Comparison of ENCODE assay signal across 18 cellular contexts in the genomic region with DNA sequence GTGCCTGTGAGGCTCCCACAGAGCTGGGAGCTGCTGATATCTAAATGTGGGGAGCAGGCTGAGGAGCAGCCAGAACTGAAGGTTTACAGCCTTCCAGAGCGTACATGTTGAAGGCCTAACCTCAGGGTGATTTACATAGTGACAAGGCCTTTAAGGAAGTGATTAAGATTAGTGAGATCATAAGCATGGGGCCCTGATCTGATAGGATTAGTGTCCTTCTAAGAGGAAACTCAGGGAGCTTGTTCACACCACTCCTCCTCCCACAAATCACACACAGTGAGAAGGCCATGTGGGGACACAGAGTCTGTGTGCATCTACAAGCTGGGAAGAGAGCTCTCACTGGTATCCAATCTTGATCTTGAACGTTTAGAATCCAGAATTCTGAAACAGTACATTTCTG.
A peak's percentile ranks its signal among the peaks of the same experiment; 100 is the strongest.
DNase-seq lines count a peak whose midpoint lies in the region; ATAC-seq, FAIRE-seq and TF ChIP-seq lines count a peak whose summit lies in the region.
"Had no signal": no experiment of that assay in that cellular context is flagged by ENCODE, and none has a peak within 500 bp of the region (broad histone marks: within the 10 kb centered on the region; RNA-seq: fewer than 3 reads in every experiment).

No MANE protein-coding gene starts in this region.

- DNase-seq in GM23338 (ENCODE audit: low spot score) = no peak
- DNase-seq in MV-4-11 (lab: John Stamatoyannopoulos, UW) = peak; percentile 26
- no peak for DNase-seq in PC-9
- DNase-seq in K562 (ENCODE audit: extremely low read depth in 1 of 4, low spot score in 3 of 4) = peak in 2 of 4 experiments; percentile 13 to 36
- no peak for DNase-seq in G401 (ENCODE audit: low spot score)
- no peak for DNase-seq in H7
- DNase-seq in NCI-H446 treated with DMSO at 0.1 percent for 48 hours (lab: John Stamatoyannopoulos, UW) = no peak
- DNase-seq in NCI-H1436 treated with DMSO at 0.1 percent for 48 hours (lab: John Stamatoyannopoulos, UW) = no peak
- DNase-seq: C1 segment of cervical spinal cord; Calu3; CD4-positive, alpha-beta T cell; DMS 273 treated with DMSO at 0.1 percent for 48 hours; HCEC 1CT; HFFc6 had no signal

- H3K4me3 ChIP-seq in GM23338 = no peak overlapping the region
- H3K4me3 ChIP-seq in PC-9 = no peak overlapping the region
- no peak overlapping the region for H3K4me3 ChIP-seq in K562
- no peak overlapping the region for H3K4me3 ChIP-seq in H7 (ENCODE audit: insufficient read depth, low read depth, low read length)
- H3K4me3 ChIP-seq: GM12878 had no signal

- H3K27me3 ChIP-seq in GM23338 (ENCODE audit: insufficient read depth) (no peaks in the 10 kb centered on the region), PC-9 (ENCODE audit: insufficient read depth, low read depth) (no peaks in the 10 kb centered on the region), K562 (ENCODE audit: control insufficient read depth in 2 of 2, insufficient read depth in 2 of 2, low read length in 2 of 2) (no peaks in the 10 kb centered on the region), H7 (ENCODE audit: control insufficient read depth, insufficient read depth, low read length) (no peaks in the 10 kb centered on the region)

- TF ChIP-seq RAD21 in K562 (CRISPR knock-in tag; conservative IDR thresholded peaks at IDR 0.05 in 1 of 2, IDR thresholded peaks at IDR 0.05 in 1 of 2) = no peak

- H3K9me2 ChIP-seq in GM23338 (ENCODE audit: insufficient read depth) = no peaks in the 10 kb centered on the region
- H3K9me2 ChIP-seq in PC-9 (ENCODE audit: insufficient read depth) = no peaks in the 10 kb centered on the region

- CTCF ChIA-PET in PC-9 (lab: Charles Lee) = no interaction called here
- CTCF ChIA-PET in K562 (lab: Yijun Ruan, JAX; ENCODE audit: low intra/inter-chr PET ratio) = no interaction called here

- no peaks in the 10 kb centered on the region for H3K79me2 ChIP-seq in GM23338 (replicated peaks; ENCODE audit: insufficient read depth)
- no peaks in the 10 kb centered on the region for H3K79me2 ChIP-seq in PC-9 (ENCODE audit: low read depth)
- no peaks in the 10 kb centered on the region for H3K79me2 ChIP-seq in K562 (ENCODE audit: control insufficient read depth, insufficient read depth, low read length)

- FAIRE-seq in K562 (lab: Jason Lieb, UNC) = no peak
- FAIRE-seq: GM12878, GM18507, H1 had no signal

- H3K9ac ChIP-seq in K562 (ENCODE audit: insufficient read depth in 1 of 2, low read depth in 2 of 2, low read length in 2 of 2) = no peak overlapping the region

- H3K4me2 ChIP-seq in GM23338 (no peak overlapping the region), PC-9 (no peak overlapping the region), K562 (ENCODE audit: insufficient read depth, low read length) (no peak overlapping the region)

- H3K9me3 Mint-ChIP-seq in GM23338 = peaks cover 7% of the 10 kb centered on the region
- H3K9me3 Mint-ChIP-seq: HFFc6 had no signal

- no peaks in the 10 kb centered on the region for H3K36me3 Mint-ChIP-seq in GM23338 (ENCODE audit: low read depth)

- in situ Hi-C loops in K562 (cut with MboI) = no loop called here
- in situ Hi-C loops in G401 (cut with HindIII; ENCODE audit: low sequenced_read_pairs) = no loop called here

- H3K4me1 Mint-ChIP-seq in GM23338 = no peaks in the 10 kb centered on the region
- H3K4me1 Mint-ChIP-seq: B cell had no signal

- no peaks in the 10 kb centered on the region for H3K36me3 ChIP-seq in GM23338 (ENCODE audit: insufficient read depth)
- H3K36me3 ChIP-seq in PC-9 (ENCODE audit: low read depth) = no peaks in the 10 kb centered on the region
- no peaks in the 10 kb centered on the region for H3K36me3 ChIP-seq in K562 (ENCODE audit: control insufficient read depth, insufficient read depth, low read length)
- H3K36me3 ChIP-seq in H7 (replicated peaks; ENCODE audit: control insufficient read depth, insufficient read depth, low read length) = no peaks in the 10 kb centered on the region

- no TSS peak for BruUV-seq in PC-9 (replicated peaks; lab: Mats Ljungman, UMichigan)
- BruUV-seq in K562 (replicated peaks; lab: Mats Ljungman, UMichigan) = no TSS peak

- intact Hi-C loops in PC-9 (cut with micrococcal nuclease; ENCODE audit: unreplicated experiment) (no loop called here), K562 (cut with micrococcal nuclease) (no loop called here)

- H3K27me3 Mint-ChIP-seq in GM23338 (ENCODE audit: insufficient read depth, low read depth, poor library complexity) = no peaks in the 10 kb centered on the region

- H2AFZ ChIP-seq in GM23338 (0 out of 2 replicates have a peak overlapping the region, but pooled peaks have one; percentile 2), PC-9 (0 out of 2 replicates have a peak overlapping the region, but pooled peaks have one; percentile 40), K562 (ENCODE audit: low read depth, low read length) (no peak overlapping the region)

- no peak for TF ChIP-seq CTCF in GM23338 (conservative IDR thresholded peaks at IDR 0.05; ENCODE audit: low read depth in 2 of 2)
- no peak for TF ChIP-seq CTCF in PC-9 (conservative IDR thresholded peaks at IDR 0.05)
- TF ChIP-seq CTCF in K562 (IDR thresholded peaks at IDR 0.05 in 2 of 3, conservative IDR thresholded peaks at IDR 0.05 in 1 of 3; ENCODE audit: insufficient read depth in 2 of 3, low read depth in 1 of 3, low read length in 3 of 3) = no peak

- TF ChIP-seq POLR2A in K562 (conservative IDR thresholded peaks at IDR 0.05) = no peak

- ATAC-seq in GM23338 (no peak), K562 (peak; percentile 62)
- ATAC-seq: GM12878 had no signal

- no peaks in the 10 kb centered on the region for H3K4me1 ChIP-seq in GM23338 (ENCODE audit: insufficient read depth)
- no peaks in the 10 kb centered on the region for H3K4me1 ChIP-seq in PC-9 (replicated peaks; ENCODE audit: insufficient read depth)
- no peaks in the 10 kb centered on the region for H3K4me1 ChIP-seq in K562 (replicated peaks in 1 of 2; ENCODE audit: control insufficient read depth in 2 of 2, insufficient read depth in 2 of 2, low read length in 2 of 2)

- no peak overlapping the region for H3K4me3 Mint-ChIP-seq in GM23338
- H3K4me3 Mint-ChIP-seq: B cell; CD4-positive, alpha-beta T cell; HFFc6 had no signal

- H4K20me1 ChIP-seq in GM23338 (replicated peaks; ENCODE audit: insufficient read depth) (no peaks in the 10 kb centered on the region), PC-9 (ENCODE audit: insufficient read depth) (no peaks in the 10 kb centered on the region), K562 (replicated peaks; ENCODE audit: control insufficient read depth, insufficient read depth, low read length) (no peaks in the 10 kb centered on the region)

- H3K9me1 ChIP-seq in K562 (ENCODE audit: control insufficient read depth, insufficient read depth, low read length) = no peaks in the 10 kb centered on the region

- no peak overlapping the region for H3K27ac Mint-ChIP-seq in GM23338
- H3K27ac Mint-ChIP-seq: B cell; CD4-positive, alpha-beta T cell; HFFc6 had no signal

- H3K27ac ChIP-seq in GM23338 (ENCODE audit: low read depth) = no peak overlapping the region
- no peak overlapping the region for H3K27ac ChIP-seq in PC-9
- H3K27ac ChIP-seq in K562 (ENCODE audit: extremely low read depth, low read depth, low read length) = no peak overlapping the region

- POLR2A ChIA-PET in PC-9 (lab: Charles Lee; ENCODE audit: unreplicated experiment) = no interaction called here
- POLR2A ChIA-PET in K562 (lab: Yijun Ruan, JAX) = no interaction called here

- 0 out of 2 replicates have a peak, but pooled peaks have one; percentile 24 for TF ChIP-seq EP300 in K562 (IDR thresholded peaks at IDR 0.05; ENCODE audit: low read length)

- WGBS in K562 (ENCODE audit: insufficient coverage, low coverage, missing lambda C conversion rate) = 21% methylated on average over 2 of the region's 2 CpGs

- H3K9me3 ChIP-seq in PC-9 (ENCODE audit: insufficient read depth, low read depth) (no peaks in the 10 kb centered on the region; the same call in 1 of the 2 replicates), K562 (replicated peaks; ENCODE audit: control insufficient read depth, insufficient read depth, low read depth, low read length) (no peaks in the 10 kb centered on the region)

- H3F3A ChIP-seq in GM23338 (replicated peaks; ENCODE audit: low read depth) (no peaks in the 10 kb centered on the region), PC-9 (ENCODE audit: insufficient read depth, low read depth) (no peaks in the 10 kb centered on the region)

TF ChIP-seq in GM23338, 12 proteins besides CTCF, POLR2A, EP300 and RAD21 (continues in another document):
- no peak for TF ChIP-seq NANOG (IDR thresholded peaks at IDR 0.05; ENCODE audit: borderline replicate concordance)

TF ChIP-seq in K562, 482 proteins besides CTCF, POLR2A, EP300 and RAD21 (continues in another document):
- no peak for TF ChIP-seq NFE2L1 (tag; IDR thresholded peaks at IDR 0.05; ENCODE audit: borderline replicate concordance, low read depth)
- TF ChIP-seq ZNF589 (CRISPR knock-in tag; IDR thresholded peaks at IDR 0.05; ENCODE audit: low read depth) = no peak
- TF ChIP-seq NFXL1 (CRISPR knock-in tag; IDR thresholded peaks at IDR 0.05) = no peak
- TF ChIP-seq CHCHD3 (CRISPR knock-in tag; IDR thresholded peaks at IDR 0.05) = no peak
- TF ChIP-seq, protein P1, sequence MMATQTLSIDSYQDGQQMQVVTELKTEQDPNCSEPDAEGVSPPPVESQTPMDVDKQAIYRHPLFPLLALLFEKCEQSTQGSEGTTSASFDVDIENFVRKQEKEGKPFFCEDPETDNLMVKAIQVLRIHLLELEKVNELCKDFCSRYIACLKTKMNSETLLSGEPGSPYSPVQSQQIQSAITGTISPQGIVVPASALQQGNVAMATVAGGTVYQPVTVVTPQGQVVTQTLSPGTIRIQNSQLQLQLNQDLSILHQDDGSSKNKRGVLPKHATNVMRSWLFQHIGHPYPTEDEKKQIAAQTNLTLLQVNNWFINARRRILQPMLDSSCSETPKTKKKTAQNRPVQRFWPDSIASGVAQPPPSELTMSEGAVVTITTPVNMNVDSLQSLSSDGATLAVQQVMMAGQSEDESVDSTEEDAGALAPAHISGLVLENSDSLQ (IDR thresholded peaks at IDR 0.05) = peak; percentile 76
- peak; percentile 85 for TF ChIP-seq MEIS2 (IDR thresholded peaks at IDR 0.05; ENCODE audit: partially characterized antibody)
- peak; percentile 25; the same call in 1 of the 2 replicates for TF ChIP-seq CBFA2T3 (IDR thresholded peaks at IDR 0.05)
- TF ChIP-seq SMARCB1 (IDR thresholded peaks at IDR 0.05; ENCODE audit: insufficient read length, low read depth) = no peak
- no peak for TF ChIP-seq PURB (CRISPR knock-in tag; IDR thresholded peaks at IDR 0.05; ENCODE audit: low read depth)
- peak; percentile 66 for TF ChIP-seq ETV1 (tag; conservative IDR thresholded peaks at IDR 0.05; ENCODE audit: low read depth)
- peak in 1 of 2 experiments; percentile 70; a peak in 1 of 4 replicates for TF ChIP-seq RCOR1 (IDR thresholded peaks at IDR 0.05; ENCODE audit: borderline replicate concordance in 1 of 2, low read depth in 2 of 2, low read length in 2 of 2)
- no peak for TF ChIP-seq ZFP36 (IDR thresholded peaks at IDR 0.05; ENCODE audit: low read depth, low read length, partially characterized antibody)
- no peak for TF ChIP-seq SMAD1 (IDR thresholded peaks at IDR 0.05; ENCODE audit: low read depth, low read length, partially characterized antibody)
- TF ChIP-seq SMARCE1 (IDR thresholded peaks at IDR 0.05) = no peak
- TF ChIP-seq TRIM24 (IDR thresholded peaks at IDR 0.05) = no peak
- peak in 1 of 2 experiments; percentile 30; a peak in 1 of 4 replicates for TF ChIP-seq KDM1A (IDR thresholded peaks at IDR 0.05)
